ENCODE assay signal across 14 cellular contexts in the genomic region with DNA sequence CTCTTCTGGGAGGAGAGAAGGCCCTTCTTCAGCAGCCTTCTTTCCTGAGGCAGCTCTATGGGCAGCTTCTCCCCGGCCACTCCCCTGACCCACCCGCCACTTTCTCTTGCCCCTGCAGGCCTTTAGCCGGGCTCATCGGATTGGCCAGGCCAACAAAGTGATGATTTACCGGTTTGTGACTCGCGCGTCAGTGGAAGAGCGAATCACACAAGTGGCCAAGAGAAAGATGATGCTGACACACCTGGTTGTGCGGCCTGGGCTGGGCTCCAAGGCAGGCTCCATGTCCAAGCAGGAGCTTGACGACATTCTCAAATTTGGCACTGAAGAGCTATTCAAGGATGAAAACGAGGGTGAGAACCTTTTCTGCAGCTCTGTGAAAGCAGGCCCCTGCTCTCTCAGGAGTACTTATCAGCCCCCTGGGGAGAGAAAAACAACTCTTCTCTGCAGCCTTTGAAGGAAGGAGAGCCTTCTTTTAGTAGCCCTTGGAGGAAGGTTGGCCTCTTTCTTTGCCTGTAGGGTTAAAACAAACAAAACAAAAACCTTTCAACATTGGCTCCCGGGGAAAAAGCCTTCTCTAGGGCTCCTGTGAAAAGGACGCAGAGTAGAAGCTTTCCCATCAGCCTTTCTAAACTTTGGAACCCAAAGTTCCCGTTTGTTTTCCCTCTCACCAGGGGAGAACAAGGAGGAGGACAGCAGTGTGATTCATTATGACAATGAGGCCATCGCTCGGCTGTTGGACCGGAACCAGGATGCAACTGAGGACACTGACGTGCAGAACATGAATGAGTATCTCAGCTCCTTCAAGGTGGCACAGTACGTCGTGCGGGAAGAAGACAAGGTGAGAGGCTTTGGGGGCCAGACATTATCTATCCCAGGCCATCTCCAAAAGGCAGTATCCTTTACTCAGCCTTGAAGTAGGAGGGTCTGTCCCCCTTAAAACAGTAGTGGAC. TPM values are rescaled to one million over a fixed set of nuclear protein-coding genes. Genes with fewer than 3 reads are reported as not detected.
DNase-seq lines count a peak whose midpoint lies in the region; ATAC-seq, FAIRE-seq and TF ChIP-seq lines count a peak whose summit lies in the region.
"Had no signal": no experiment of that assay in that cellular context is flagged by ENCODE, and none has a peak within 500 bp of the region (broad histone marks: within the 10 kb centered on the region; RNA-seq: fewer than 3 reads in every experiment).

No MANE protein-coding gene starts in this region.

- no peak overlapping the region for H2AFZ ChIP-seq in HepG2 (ENCODE audit: low read length)

- intact Hi-C loops in adrenal gland (cut with DNase I) (no loop called here), HepG2 (cut with micrococcal nuclease; ENCODE audit: unreplicated experiment) (no loop called here)

- no peak overlapping the region for H3K4me3 ChIP-seq in adrenal gland
- H3K4me3 ChIP-seq in epithelial cell of esophagus (ENCODE audit: low read length) = no peak overlapping the region
- no peak overlapping the region for H3K4me3 ChIP-seq in HepG2 (replicated peaks in 1 of 3; ENCODE audit: insufficient read depth in 1 of 3, low read depth in 2 of 3, low read length in 3 of 3)
- H3K4me3 ChIP-seq: cardiac muscle cell, ovary, smooth muscle cell had no signal

- CTCF ChIA-PET in HEK293T (lab: Yijun Ruan, JAX) (interaction anchor here (0.6 kb wide), 1 partner anchor 87 kb away, joined by 3 read pairs; no protein-coding TSS in a partner anchor), HepG2 (lab: Yijun Ruan, JAX; ENCODE audit: low intra/inter-chr PET ratio, low total read pairs) (no interaction called here)

- FAIRE-seq in HepG2 (lab: Jason Lieb, UNC) = no peak

- TF ChIP-seq RAD21 in HepG2 (CRISPR knock-in tag; IDR thresholded peaks at IDR 0.05) = no peak

- in situ Hi-C loops in HepG2 (cut with HindIII; ENCODE audit: extremely low pct_ligation_motif_present, low pct_unique_long_range_greater_than_20kb) = no loop called here

- H3K4me1 ChIP-seq in adrenal gland (replicated peaks in 1 of 2) (no peaks in the 10 kb centered on the region), HepG2 (ENCODE audit: insufficient read depth, low read length) (no peaks in the 10 kb centered on the region)

- DNase-seq in HEK293T (ENCODE audit: extremely low spot score) = peak; percentile 44
- DNase-seq in adrenal gland = peak in 5 of 7 donors; percentile 56 to 73 (median 72)
- peak; percentile 66 for DNase-seq in epithelial cell of esophagus (ENCODE audit: low read depth)
- no peak for DNase-seq in NOMO-1 treated with dmso at 0.1 percent for 144 hours (lab: John Stamatoyannopoulos, UW; ENCODE audit: unreplicated experiment)
- no peak for DNase-seq in DMS153 treated with DMSO at 0.1 percent for 48 hours (lab: John Stamatoyannopoulos, UW; ENCODE audit: unreplicated experiment)
- no peak for DNase-seq in HepG2 (ENCODE audit: low spot score)
- DNase-seq in T-helper 9 cell = no peak
- DNase-seq: activated CD8-positive, alpha-beta T cell treated with anti-CD3 and anti-CD28 coated beads for 36 hours; head of caudate nucleus; stimulated activated naive CD4-positive, alpha-beta T cell treated with Interleukin-2 at 50 U/mL for 16 hours had no signal

- H3K27ac ChIP-seq in C4-2B (peak overlapping the region; percentile 70), adrenal gland (peak overlapping the region in 1 of 5 donors; percentile 38), HepG2 (ENCODE audit: extremely low read length, insufficient read depth, low read length) (no peak overlapping the region)
- H3K27ac ChIP-seq: cardiac muscle cell, ovary had no signal

- TF ChIP-seq EP300 in HepG2 (IDR thresholded peaks at IDR 0.05; ENCODE audit: low read depth in 2 of 2, low read length in 2 of 2) (no peak), HepG2 (CRISPR knock-in tag; IDR thresholded peaks at IDR 0.05; ENCODE audit: borderline replicate concordance) (no peak)

- no peak for TF ChIP-seq POLR2A in adrenal gland (IDR thresholded peaks at IDR 0.05)
- TF ChIP-seq POLR2A in HepG2 (IDR thresholded peaks at IDR 0.05; ENCODE audit: insufficient read depth in 1 of 2, low read depth in 2 of 2, low read length in 2 of 2) = no peak

- no peaks in the 10 kb centered on the region for H4K20me1 ChIP-seq in HepG2 (ENCODE audit: insufficient read depth, low read length)

- TF ChIP-seq CTCF in C4-2B (conservative IDR thresholded peaks at IDR 0.05) = no peak
- TF ChIP-seq CTCF in adrenal gland (IDR thresholded peaks at IDR 0.05) = no peak
- no peak for TF ChIP-seq CTCF in epithelial cell of esophagus (IDR thresholded peaks at IDR 0.05; ENCODE audit: insufficient read depth, low read depth, low read length, missing control alignments)
- no peak for TF ChIP-seq CTCF in HepG2 (CRISPR knock-in tag; IDR thresholded peaks at IDR 0.05)

- H3K4me2 ChIP-seq in HepG2 (ENCODE audit: low read depth, low read length) = no peak overlapping the region
- H3K4me2 ChIP-seq: smooth muscle cell had no signal

- H3K27me3 ChIP-seq in adrenal gland (no peaks in the 10 kb centered on the region), HepG2 (ENCODE audit: control insufficient read depth in 1 of 2, insufficient read depth in 2 of 2, low read length in 2 of 2) (no peaks in the 10 kb centered on the region)
- H3K27me3 ChIP-seq: cardiac muscle cell, ovary had no signal

- 63 to 65% (median 64%) methylated on average over 17 to 22 of the region's 22 CpGs for WGBS in adrenal gland, 4 donors
- 86% methylated on average over 17 of the region's 22 CpGs for WGBS in HepG2 (ENCODE audit: low lambda C conversion rate)

- no peak overlapping the region for H3K9ac ChIP-seq in HepG2 (ENCODE audit: insufficient read depth, low read depth, low read length)

- POLR2A ChIA-PET in HEK293T (lab: Yijun Ruan, JAX) (interaction anchor here (0.9 to 1.3 kb wide), 2 partner anchors 9 to 80 kb away, joined by 3 read pairs; no protein-coding TSS in a partner anchor), HepG2 (lab: Yijun Ruan, JAX) (interaction anchor here (1.1 kb wide), 1 partner anchor 28 kb away, joined by 3 read pairs; a partner anchor contains a TSS)

- H3K36me3 ChIP-seq in adrenal gland (replicated peaks in 1 of 2) = peaks cover 0 to 100% of the 10 kb centered on the region in 2 donors
- no peaks in the 10 kb centered on the region; a peak in 2 of 5 replicates for H3K36me3 ChIP-seq in HepG2 (replicated peaks in 1 of 2; ENCODE audit: control insufficient read depth in 1 of 2, insufficient read depth in 2 of 2, low read length in 2 of 2)
- H3K36me3 ChIP-seq: ovary had no signal

- no peak for ATAC-seq in HepG2
- ATAC-seq: activated CD8-positive, alpha-beta T cell treated with anti-CD3 and anti-CD28 coated beads for 36 hours had no signal

- BruUV-seq in HepG2 (replicated peaks; lab: Mats Ljungman, UMichigan) = no TSS peak

- no peaks in the 10 kb centered on the region for H3K9me3 ChIP-seq in adrenal gland (replicated peaks in 1 of 3)
- no peaks in the 10 kb centered on the region for H3K9me3 ChIP-seq in HepG2 (ENCODE audit: low read length)
- H3K9me3 ChIP-seq: ovary had no signal

- no peaks in the 10 kb centered on the region for H3K79me2 ChIP-seq in HepG2 (ENCODE audit: insufficient read depth, low read length)

RNA-seq across cellular contexts. Expression of a gene that starts 12.7 kb away (rescaled TPM):
- total RNA-seq in adrenal gland = 10 to 100 TPM in 1 of 8 donors, 1 to 10 TPM in 7; 1.1 to 17.3 (median 3.0) TPM
- polyA plus RNA-seq in adrenal gland = 1 to 10 TPM; 1.7 to 5.2 (median 3.3) TPM
- 0.20 and 0.38 TPM in 2 replicates for total RNA-seq in HepG2 (2016; rRNA removed; fragmentation: Illumina TruSeq; extraction: Trizol)
- total RNA-seq in HepG2 (2016; cell fraction: cytosol; rRNA removed; fragmentation: Illumina TruSeq; extraction: Trizol; ENCODE audit: low read depth) = 0.10 TPM in 1 of 2 replicates, not detected in the other
- 0.37 and 0.41 TPM in 2 replicates for total RNA-seq in HepG2 (2016; cell fraction: insoluble cytoplasmic fraction; rRNA removed; fragmentation: Illumina TruSeq; extraction: Trizol)
- 0.21 and 0.22 TPM in 2 replicates for total RNA-seq in HepG2 (2016; cell fraction: membrane; rRNA removed; fragmentation: Illumina TruSeq; extraction: Trizol)
- 0.22 and 0.56 TPM in 2 replicates for total RNA-seq in HepG2 (2016; cell fraction: nucleus; rRNA removed; fragmentation: Illumina TruSeq; extraction: Trizol)
- polyA plus RNA-seq in HepG2 (2011; rRNA removed) = 0.79 and 0.94 TPM in 2 replicates
- polyA plus RNA-seq in HepG2 (2011; cell fraction: cytosol; rRNA removed) = 1.7 and 3.4 TPM in 2 replicates
- 0.79 and 4.8 TPM in 2 replicates for polyA plus RNA-seq in HepG2 (2011; cell fraction: nucleus; rRNA removed)
- polyA plus RNA-seq in HepG2 (2012) = 0.68 and 0.79 TPM in 2 replicates
- 0.15 and 0.16 TPM in 2 replicates for polyA plus RNA-seq in HepG2 (2016; cell fraction: cytosol; fragmentation: Illumina TruSeq; extraction: Trizol; ENCODE audit: low read depth)
- polyA plus RNA-seq in HepG2 (2016; cell fraction: insoluble cytoplasmic fraction; fragmentation: Illumina TruSeq; extraction: Trizol; ENCODE audit: low read depth) = 0.49 and 0.63 TPM in 2 replicates
- 0.23 and 0.33 TPM in 2 replicates for polyA plus RNA-seq in HepG2 (2016; cell fraction: membrane; fragmentation: Illumina TruSeq; extraction: Trizol; ENCODE audit: low read depth)
- 1.5 and 2.2 TPM in 2 replicates for polyA plus RNA-seq in HepG2 (2016; cell fraction: nucleus; fragmentation: Illumina TruSeq; extraction: Trizol; ENCODE audit: insufficient read depth, low read depth)
- 0.22 and 3.6 TPM in 2 replicates for polyA minus RNA-seq in HepG2 (2011; rRNA and poly(A)+ RNA removed; ENCODE audit: low replicate concordance)
- 0.20 and 0.26 TPM in 2 replicates for polyA minus RNA-seq in HepG2 (2011; cell fraction: cytosol; rRNA and poly(A)+ RNA removed)
- polyA minus RNA-seq in HepG2 (2011; cell fraction: nucleus; rRNA and poly(A)+ RNA removed) = 0.25 and 0.64 TPM in 2 replicates

RNA-seq across cellular contexts. Expression of a gene that starts 14.8 kb away (rescaled TPM):
- total RNA-seq in adrenal gland (100 to 1,000 TPM in 2 of 8 donors, 10 to 100 TPM in 6; 75.8 to 123 (median 91.5) TPM), HepG2 (2016; rRNA removed; fragmentation: Illumina TruSeq; extraction: Trizol) (3.3 and 3.7 TPM in 2 replicates)
- polyA plus RNA-seq in adrenal gland (100 to 1,000 TPM in 2 of 3 donors, 10 to 100 TPM in 1; 43.8 to 326 (median 104) TPM), HepG2 (2011; rRNA removed) (2.7 and 3.3 TPM in 2 replicates)
- 0.20 and 0.53 TPM in 2 replicates for total RNA-seq in HepG2 (2016; cell fraction: cytosol; rRNA removed; fragmentation: Illumina TruSeq; extraction: Trizol; ENCODE audit: low read depth)
- total RNA-seq in HepG2 (2016; cell fraction: insoluble cytoplasmic fraction; rRNA removed; fragmentation: Illumina TruSeq; extraction: Trizol) = 1.6 and 3.6 TPM in 2 replicates
- 1.1 and 3.2 TPM in 2 replicates for total RNA-seq in HepG2 (2016; cell fraction: membrane; rRNA removed; fragmentation: Illumina TruSeq; extraction: Trizol)
- total RNA-seq in HepG2 (2016; cell fraction: nucleus; rRNA removed; fragmentation: Illumina TruSeq; extraction: Trizol) = 4.7 and 9.3 TPM in 2 replicates
- polyA plus RNA-seq in HepG2 (2011; cell fraction: cytosol; rRNA removed) = 1.8 and 1.9 TPM in 2 replicates
- 21.5 and 21.6 TPM in 2 replicates for polyA plus RNA-seq in HepG2 (2011; cell fraction: nucleus; rRNA removed)
- 6.4 and 10.0 TPM in 2 replicates for polyA plus RNA-seq in HepG2 (2012)
- polyA plus RNA-seq in HepG2 (2016; cell fraction: cytosol; fragmentation: Illumina TruSeq; extraction: Trizol; ENCODE audit: low read depth) = 0.57 and 0.75 TPM in 2 replicates
- polyA plus RNA-seq in HepG2 (2016; cell fraction: insoluble cytoplasmic fraction; fragmentation: Illumina TruSeq; extraction: Trizol; ENCODE audit: low read depth) = 1.8 and 5.2 TPM in 2 replicates
- 1.1 and 1.3 TPM in 2 replicates for polyA plus RNA-seq in HepG2 (2016; cell fraction: membrane; fragmentation: Illumina TruSeq; extraction: Trizol; ENCODE audit: low read depth)
- 15.5 and 16.4 TPM in 2 replicates for polyA plus RNA-seq in HepG2 (2016; cell fraction: nucleus; fragmentation: Illumina TruSeq; extraction: Trizol; ENCODE audit: insufficient read depth, low read depth)
- 8.0 and 73.1 TPM in 2 replicates for polyA minus RNA-seq in HepG2 (2011; rRNA and poly(A)+ RNA removed; ENCODE audit: low replicate concordance)
- polyA minus RNA-seq in HepG2 (2011; cell fraction: cytosol; rRNA and poly(A)+ RNA removed) = 3.3 and 3.9 TPM in 2 replicates
- 9.1 and 12.4 TPM in 2 replicates for polyA minus RNA-seq in HepG2 (2011; cell fraction: nucleus; rRNA and poly(A)+ RNA removed)

RNA-seq across cellular contexts. Expression of a gene that starts 26.2 kb away (rescaled TPM):
- total RNA-seq in adrenal gland = 1 to 10 TPM in 1 of 8 donors, under 1 TPM in 5, not detected in 2; 0.12 to 1.9 (median 0.36) TPM
- 1 to 10 TPM in 2 of 3 donors, under 1 TPM in 1; 0.27 to 4.2 (median 3.4) TPM for polyA plus RNA-seq in adrenal gland
- 0.29 TPM in 1 of 2 replicates, not detected in the other for total RNA-seq in HepG2 (2016; rRNA removed; fragmentation: Illumina TruSeq; extraction: Trizol)
- total RNA-seq in HepG2 (2016; cell fraction: cytosol; rRNA removed; fragmentation: Illumina TruSeq; extraction: Trizol; ENCODE audit: low read depth) = not detected in 2 replicates
- 0.41 TPM in 1 of 2 replicates, not detected in the other for total RNA-seq in HepG2 (2016; cell fraction: insoluble cytoplasmic fraction; rRNA removed; fragmentation: Illumina TruSeq; extraction: Trizol)
- total RNA-seq in HepG2 (2016; cell fraction: membrane; rRNA removed; fragmentation: Illumina TruSeq; extraction: Trizol) = 0.15 TPM in 1 of 2 replicates, not detected in the other
- 0.69 and 1.2 TPM in 2 replicates for total RNA-seq in HepG2 (2016; cell fraction: nucleus; rRNA removed; fragmentation: Illumina TruSeq; extraction: Trizol)
- 0.88 and 0.95 TPM in 2 replicates for polyA plus RNA-seq in HepG2 (2011; rRNA removed)
- 0.18 and 0.21 TPM in 2 replicates for polyA plus RNA-seq in HepG2 (2011; cell fraction: cytosol; rRNA removed)
- polyA plus RNA-seq in HepG2 (2011; cell fraction: nucleus; rRNA removed) = 11.7 and 15.6 TPM in 2 replicates
- polyA plus RNA-seq in HepG2 (2012) = 1.0 and 1.1 TPM in 2 replicates
- 0.07 and 0.08 TPM in 2 replicates for polyA plus RNA-seq in HepG2 (2016; cell fraction: cytosol; fragmentation: Illumina TruSeq; extraction: Trizol; ENCODE audit: low read depth)
- polyA plus RNA-seq in HepG2 (2016; cell fraction: insoluble cytoplasmic fraction; fragmentation: Illumina TruSeq; extraction: Trizol; ENCODE audit: low read depth) = not detected in 2 replicates
- 0.08 TPM in 1 of 2 replicates, not detected in the other for polyA plus RNA-seq in HepG2 (2016; cell fraction: membrane; fragmentation: Illumina TruSeq; extraction: Trizol; ENCODE audit: low read depth)
- polyA plus RNA-seq in HepG2 (2016; cell fraction: nucleus; fragmentation: Illumina TruSeq; extraction: Trizol; ENCODE audit: insufficient read depth, low read depth) = 6.5 and 7.3 TPM in 2 replicates
- polyA minus RNA-seq in HepG2 (2011; rRNA and poly(A)+ RNA removed; ENCODE audit: low replicate concordance) = 0.70 and 2.1 TPM in 2 replicates
- not detected in 2 replicates for polyA minus RNA-seq in HepG2 (2011; cell fraction: cytosol; rRNA and poly(A)+ RNA removed)
- 3.7 and 7.5 TPM in 2 replicates for polyA minus RNA-seq in HepG2 (2011; cell fraction: nucleus; rRNA and poly(A)+ RNA removed)

RNA-seq across cellular contexts. Expression of a gene that starts 28.3 kb away (rescaled TPM):
- total RNA-seq in adrenal gland (100 to 1,000 TPM in 4 of 8 donors, 10 to 100 TPM in 4; 48.6 to 161 (median 100) TPM), HepG2 (2016; rRNA removed; fragmentation: Illumina TruSeq; extraction: Trizol) (28.1 and 36.9 TPM in 2 replicates)
- polyA plus RNA-seq in adrenal gland (100 to 1,000 TPM; 131 to 220 (median 166) TPM), HepG2 (2011; rRNA removed) (44.9 and 46.7 TPM in 2 replicates)
- total RNA-seq in HepG2 (2016; cell fraction: cytosol; rRNA removed; fragmentation: Illumina TruSeq; extraction: Trizol; ENCODE audit: low read depth) = 18.6 and 30.6 TPM in 2 replicates
- total RNA-seq in HepG2 (2016; cell fraction: insoluble cytoplasmic fraction; rRNA removed; fragmentation: Illumina TruSeq; extraction: Trizol) = 26.6 and 30.5 TPM in 2 replicates
- 27.2 and 41.0 TPM in 2 replicates for total RNA-seq in HepG2 (2016; cell fraction: membrane; rRNA removed; fragmentation: Illumina TruSeq; extraction: Trizol)
- total RNA-seq in HepG2 (2016; cell fraction: nucleus; rRNA removed; fragmentation: Illumina TruSeq; extraction: Trizol) = 16.5 and 21.7 TPM in 2 replicates
- polyA plus RNA-seq in HepG2 (2011; cell fraction: cytosol; rRNA removed) = 117 and 121 TPM in 2 replicates
- polyA plus RNA-seq in HepG2 (2011; cell fraction: nucleus; rRNA removed) = 33.8 and 41.2 TPM in 2 replicates
- 82.0 and 92.0 TPM in 2 replicates for polyA plus RNA-seq in HepG2 (2012)
- polyA plus RNA-seq in HepG2 (2016; cell fraction: cytosol; fragmentation: Illumina TruSeq; extraction: Trizol; ENCODE audit: low read depth) = 119 and 155 TPM in 2 replicates
- polyA plus RNA-seq in HepG2 (2016; cell fraction: insoluble cytoplasmic fraction; fragmentation: Illumina TruSeq; extraction: Trizol; ENCODE audit: low read depth) = 128 and 160 TPM in 2 replicates
- 121 and 142 TPM in 2 replicates for polyA plus RNA-seq in HepG2 (2016; cell fraction: membrane; fragmentation: Illumina TruSeq; extraction: Trizol; ENCODE audit: low read depth)
- polyA plus RNA-seq in HepG2 (2016; cell fraction: nucleus; fragmentation: Illumina TruSeq; extraction: Trizol; ENCODE audit: insufficient read depth, low read depth) = 73.6 and 93.7 TPM in 2 replicates
- polyA minus RNA-seq in HepG2 (2011; rRNA and poly(A)+ RNA removed; ENCODE audit: low replicate concordance) = 54.8 and 75.7 TPM in 2 replicates
- 33.8 and 43.0 TPM in 2 replicates for polyA minus RNA-seq in HepG2 (2011; cell fraction: cytosol; rRNA and poly(A)+ RNA removed)
- 13.0 and 16.9 TPM in 2 replicates for polyA minus RNA-seq in HepG2 (2011; cell fraction: nucleus; rRNA and poly(A)+ RNA removed)

RNA-seq across cellular contexts. Expression of a gene that starts 28.6 kb away (rescaled TPM):
- total RNA-seq in adrenal gland = 10 to 100 TPM; 11.8 to 27.1 (median 19.2) TPM
- polyA plus RNA-seq in adrenal gland = 10 to 100 TPM; 14.8 to 85.2 (median 48.1) TPM
- 13.3 and 24.1 TPM in 2 replicates for total RNA-seq in HepG2 (2016; rRNA removed; fragmentation: Illumina TruSeq; extraction: Trizol)
- 8.1 and 9.3 TPM in 2 replicates for total RNA-seq in HepG2 (2016; cell fraction: cytosol; rRNA removed; fragmentation: Illumina TruSeq; extraction: Trizol; ENCODE audit: low read depth)
- 11.9 and 23.0 TPM in 2 replicates for total RNA-seq in HepG2 (2016; cell fraction: insoluble cytoplasmic fraction; rRNA removed; fragmentation: Illumina TruSeq; extraction: Trizol)
- total RNA-seq in HepG2 (2016; cell fraction: membrane; rRNA removed; fragmentation: Illumina TruSeq; extraction: Trizol) = 10.1 and 11.2 TPM in 2 replicates
- total RNA-seq in HepG2 (2016; cell fraction: nucleus; rRNA removed; fragmentation: Illumina TruSeq; extraction: Trizol) = 23.2 and 26.4 TPM in 2 replicates
- polyA plus RNA-seq in HepG2 (2011; rRNA removed) = 21.2 and 24.3 TPM in 2 replicates
- 10.6 and 11.9 TPM in 2 replicates for polyA plus RNA-seq in HepG2 (2011; cell fraction: cytosol; rRNA removed)
- 64.8 and 74.8 TPM in 2 replicates for polyA plus RNA-seq in HepG2 (2011; cell fraction: nucleus; rRNA removed)
- polyA plus RNA-seq in HepG2 (2012) = 14.3 and 16.3 TPM in 2 replicates
- polyA plus RNA-seq in HepG2 (2016; cell fraction: cytosol; fragmentation: Illumina TruSeq; extraction: Trizol; ENCODE audit: low read depth) = 3.0 and 3.9 TPM in 2 replicates
- 12.3 and 14.2 TPM in 2 replicates for polyA plus RNA-seq in HepG2 (2016; cell fraction: insoluble cytoplasmic fraction; fragmentation: Illumina TruSeq; extraction: Trizol; ENCODE audit: low read depth)
- 8.2 and 9.5 TPM in 2 replicates for polyA plus RNA-seq in HepG2 (2016; cell fraction: membrane; fragmentation: Illumina TruSeq; extraction: Trizol; ENCODE audit: low read depth)
- polyA plus RNA-seq in HepG2 (2016; cell fraction: nucleus; fragmentation: Illumina TruSeq; extraction: Trizol; ENCODE audit: insufficient read depth, low read depth) = 68.1 and 69.5 TPM in 2 replicates
- 18.0 and 57.0 TPM in 2 replicates for polyA minus RNA-seq in HepG2 (2011; rRNA and poly(A)+ RNA removed; ENCODE audit: low replicate concordance)
- polyA minus RNA-seq in HepG2 (2011; cell fraction: cytosol; rRNA and poly(A)+ RNA removed) = 5.4 and 5.7 TPM in 2 replicates
- 26.5 and 33.7 TPM in 2 replicates for polyA minus RNA-seq in HepG2 (2011; cell fraction: nucleus; rRNA and poly(A)+ RNA removed)

Comparison
In these comparisons a context has a peak if more than half of its experiments do, and no peak if none do; other contexts are left out.
1. DNase-seq: peak in HEK293T (single experiment), adrenal gland (5 of 7) and epithelial cell of esophagus (single experiment); none in NOMO-1 treated with dmso at 0.1 percent for 144 hours (single experiment), DMS153 treated with DMSO at 0.1 percent for 48 hours (single experiment), HepG2 (single experiment) and T-helper 9 cell (single experiment).
2. RNA of a gene that starts 14.8 kb away (total RNA-seq): 75.8 to 123 TPM in adrenal gland; 0.20 to 9.3 TPM in HepG2; every median in the first group is over 4 times any median in the second.